ENCODE assay signal across 19 cellular contexts in the genomic region with DNA sequence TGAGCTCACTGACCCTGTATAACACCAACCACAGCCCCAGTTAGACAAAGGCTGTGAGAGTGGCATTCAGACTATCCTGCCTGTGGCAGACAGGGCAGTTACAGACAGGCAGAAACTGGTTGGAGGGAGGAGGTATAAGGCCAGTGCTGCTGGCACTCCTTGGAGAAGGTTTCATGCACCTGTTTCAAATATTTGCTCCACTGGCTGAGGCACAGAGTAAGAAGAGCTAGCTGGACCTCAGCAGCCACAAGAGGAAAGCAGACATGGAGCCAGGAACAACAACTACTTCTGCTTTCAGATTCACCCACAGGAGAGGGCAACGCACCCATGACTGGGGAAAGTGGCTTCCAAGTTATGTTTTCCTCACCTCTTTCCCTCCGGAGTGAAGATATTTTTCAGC.
"Had no signal": no experiment of that assay in that cellular context is flagged by ENCODE, and none has a peak within 500 bp of the region (broad histone marks: within the 10 kb centered on the region; RNA-seq: fewer than 3 reads in every experiment).

No MANE protein-coding gene starts in this region.

- H3K27ac ChIP-seq: cardiac muscle cell, esophagus muscularis mucosa had no signal

- H3K4me3 Mint-ChIP-seq: activated naive CD4-positive, alpha-beta T cell treated with anti-CD3 and anti-CD28 coated beads for 36 hours; nephron progenitor cell; T-cell had no signal

- H3K9me3 ChIP-seq: esophagus muscularis mucosa had no signal

- H3K4me3 ChIP-seq: cardiac muscle cell, esophagus muscularis mucosa, smooth muscle cell had no signal

- DNase-seq: activated CD4-positive, alpha-beta T cell treated with anti-CD3 and anti-CD28 coated beads, Interleukin-2, amount 50 U/mL, for 48 hours; activated CD4-positive, CD25-positive, alpha-beta regulatory T cell treated with anti-CD3 and anti-CD28 coated beads, Interleukin-2, amount 50 U/mL, for 72 hours; activated naive CD4-positive, alpha-beta T cell treated with anti-CD3 and anti-CD28 coated beads for 36 hours; kidney glomerular epithelial cell; left ventricle myocardium superior; nephron progenitor cell; occipital lobe; right cardiac atrium; stimulated activated CD4-positive, alpha-beta T cell treated with anti-CD3 and anti-CD28 coated beads, Interleukin-4, amount 100 ng/mL, for 4 hours; stimulated activated CD8-positive, alpha-beta memory T cell treated with anti-CD3 and anti-CD28 coated beads, Interleukin-4, amount 100 ng/mL, for 48 hours; stimulated activated naive CD8-positive, alpha-beta T cell treated with anti-CD3 and anti-CD28 coated beads, Interleukin-15, Interleukin-2, amounts not matched to agents 100 U/mL and 50 U/mL, for 24 hours; T-cell; T1000; trophoblast cell had no signal

- H3K36me3 ChIP-seq: cardiac muscle cell had no signal

- H3K4me1 Mint-ChIP-seq: T-cell had no signal

- H3K27ac Mint-ChIP-seq: activated naive CD4-positive, alpha-beta T cell treated with anti-CD3 and anti-CD28 coated beads for 36 hours; activated T-helper 2 cell treated with anti-CD3 and anti-CD28 coated beads, Interferon-gamma antibody, Interleukin-2, Interleukin-4, amounts not matched to agents 10 μg/mL and 5 μg/mL and 100 μg/mL, durations not matched to agents 14 hours and 24 hours and 36 hours; nephron progenitor cell; progenitor cell of endocrine pancreas had no signal

- H3K27me3 Mint-ChIP-seq: progenitor cell of endocrine pancreas, T-cell had no signal

- H3K4me1 ChIP-seq: esophagus muscularis mucosa had no signal

- H3K27me3 ChIP-seq: cardiac muscle cell, esophagus muscularis mucosa had no signal

- H3K9me3 Mint-ChIP-seq: activated naive CD4-positive, alpha-beta T cell treated with anti-CD3 and anti-CD28 coated beads for 36 hours; activated T-helper 2 cell treated with anti-CD3 and anti-CD28 coated beads, Interferon-gamma antibody, Interleukin-2, Interleukin-4, amounts not matched to agents 10 μg/mL and 5 μg/mL and 100 μg/mL, durations not matched to agents 14 hours and 24 hours and 36 hours; nephron progenitor cell; T-cell had no signal

- ATAC-seq: left ventricle myocardium superior; stimulated activated naive CD8-positive, alpha-beta T cell treated with anti-CD3 and anti-CD28 coated beads, Interleukin-15, Interleukin-2, amounts not matched to agents 100 U/mL and 50 U/mL, for 24 hours; T-cell had no signal
